10 cellular contexts compared by ENCODE assay signal in the genomic region with DNA sequence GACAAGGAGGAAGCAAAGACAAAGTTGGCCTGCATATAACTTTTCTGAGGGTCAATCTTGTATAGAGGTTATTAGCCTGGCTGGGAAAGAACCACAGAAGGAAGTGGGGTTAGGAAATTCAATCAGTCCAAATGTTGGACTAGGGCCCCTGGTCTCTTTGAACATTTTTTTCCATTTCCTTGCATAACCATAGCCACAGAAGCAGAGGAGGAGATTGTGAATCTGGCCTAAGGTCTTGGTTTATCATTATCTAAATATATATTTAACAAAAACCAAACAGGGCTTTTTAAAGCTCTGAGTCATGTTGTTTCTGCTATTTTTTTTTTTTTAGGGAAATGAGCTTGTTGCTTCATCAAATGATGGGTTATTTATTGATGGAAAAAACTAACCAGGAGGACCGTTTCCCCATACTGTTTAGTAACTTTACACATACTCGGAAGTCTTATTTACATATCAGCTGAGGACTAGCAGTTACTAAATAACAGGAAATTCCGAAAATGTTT.
DNase-seq lines count a peak whose midpoint lies in the region; ATAC-seq and TF ChIP-seq lines count a peak whose summit lies in the region.
"Had no signal": no experiment of that assay in that cellular context is flagged by ENCODE, and none has a peak within 500 bp of the region (broad histone marks: within the 10 kb centered on the region; RNA-seq: fewer than 3 reads in every experiment).

No MANE protein-coding gene starts in this region.

- H3K27ac Mint-ChIP-seq in immature natural killer cell = no peak overlapping the region

- no peaks in the 10 kb centered on the region for H3K27me3 ChIP-seq in uterus

- no peak for TF ChIP-seq CTCF in foreskin fibroblast (IDR thresholded peaks at IDR 0.05; ENCODE audit: low read depth, low read length)
- TF ChIP-seq CTCF in uterus (IDR thresholded peaks at IDR 0.05) = no peak

- H3K27ac ChIP-seq in uterus = no peak overlapping the region
- H3K27ac ChIP-seq: left ventricle myocardium inferior had no signal

- H3K4me3 ChIP-seq in foreskin fibroblast (ENCODE audit: low read depth in 1 of 2, low read length in 2 of 2) (no peak overlapping the region), uterus (no peak overlapping the region)
- H3K4me3 ChIP-seq: left ventricle myocardium inferior had no signal

- DNase-seq in EL (peak; percentile 35), foreskin fibroblast (peak; percentile 43 to 67), immature natural killer cell (no peak), uterus (no peak), HK-2 (ENCODE audit: unreplicated experiment) (no peak), Right ventricle myocardium superior (no peak)
- DNase-seq: left ventricle myocardium inferior, NCI-H1694 had no signal

- H3K4me3 Mint-ChIP-seq in immature natural killer cell = no peak overlapping the region

- H3K4me1 Mint-ChIP-seq in immature natural killer cell = no peaks in the 10 kb centered on the region

- ATAC-seq in GM21528 (IDR thresholded peaks at IDR 0.05; ENCODE audit: low FRiP score, unreplicated experiment) (peak; percentile 83), HG03565 (IDR thresholded peaks at IDR 0.05; ENCODE audit: unreplicated experiment) (peak; percentile 70), Right ventricle myocardium superior (ENCODE audit: poor library complexity) (no peak)

- H3K9me3 ChIP-seq in uterus = no peaks in the 10 kb centered on the region
- H3K9me3 ChIP-seq: left ventricle myocardium inferior had no signal

- H3K36me3 ChIP-seq in uterus = no peaks in the 10 kb centered on the region
- H3K36me3 ChIP-seq: left ventricle myocardium inferior had no signal

- TF ChIP-seq POLR2A in uterus (IDR thresholded peaks at IDR 0.05) = no peak

- H3K36me3 Mint-ChIP-seq in immature natural killer cell = no peaks in the 10 kb centered on the region

- intact Hi-C loops in uterus (cut with DNase I; ENCODE audit: low total_unique reads) = no loop called here
- intact Hi-C loops in Right ventricle myocardium superior (cut with DNase I) = no loop called here

- H3K4me1 ChIP-seq in uterus = no peaks in the 10 kb centered on the region
- H3K4me1 ChIP-seq: left ventricle myocardium inferior had no signal

- H3K27me3 Mint-ChIP-seq in immature natural killer cell (ENCODE audit: low read depth in 3 of 3) = peaks cover 3 to 7% (median 3%) of the 10 kb centered on the region in 3 donors

- H3K9me3 Mint-ChIP-seq in immature natural killer cell = no peaks in the 10 kb centered on the region

Comparison
In these comparisons a context has a peak if more than half of its experiments do, and no peak if none do; other contexts are left out.
1. DNase-seq: peak in EL (single experiment) and foreskin fibroblast (2 of 2); none in immature natural killer cell (0 of 3), uterus (0 of 2), HK-2 (single experiment) and Right ventricle myocardium superior (single experiment).